Comparison of ENCODE assay signal across 2 cellular contexts in the genomic region with DNA sequence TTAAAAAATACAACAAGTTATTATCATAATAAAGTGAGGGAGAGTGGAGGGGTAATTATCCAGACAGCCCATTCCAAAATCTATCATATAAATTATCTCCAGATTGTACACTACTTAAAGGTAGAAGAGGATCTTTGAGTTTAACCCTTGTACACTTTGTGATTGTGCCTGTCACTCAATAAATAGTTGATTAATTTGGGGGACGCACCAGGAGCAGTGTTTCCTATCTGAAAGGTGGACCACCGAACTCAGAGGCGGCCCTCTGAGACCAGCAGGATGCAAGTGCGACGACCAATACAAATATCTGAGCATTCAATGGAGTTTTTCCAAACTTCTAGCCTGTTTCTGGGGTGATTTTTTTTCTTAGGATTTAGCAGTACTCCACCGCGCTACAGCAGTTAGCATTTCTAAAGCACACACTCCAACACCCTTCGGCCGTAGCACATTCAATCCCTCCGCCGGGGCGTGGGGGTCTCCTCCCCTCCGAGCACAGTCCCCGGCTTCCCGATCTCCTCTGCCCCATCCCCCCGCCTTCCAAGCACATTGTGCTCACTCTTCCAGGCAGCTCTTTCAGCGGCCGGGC.
TF ChIP-seq lines count a peak whose summit lies in the region.

No MANE protein-coding gene starts in this region.

TF ChIP-seq in endothelial cell of umbilical vein, 7 proteins besides CTCF, POLR2A, EP300 and RAD21 (continued from another document):
- TF ChIP-seq, protein P1, sequence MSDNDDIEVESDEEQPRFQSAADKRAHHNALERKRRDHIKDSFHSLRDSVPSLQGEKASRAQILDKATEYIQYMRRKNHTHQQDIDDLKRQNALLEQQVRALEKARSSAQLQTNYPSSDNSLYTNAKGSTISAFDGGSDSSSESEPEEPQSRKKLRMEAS (IDR thresholded peaks at IDR 0.05; ENCODE audit: insufficient read depth, insufficient read length) = no peak
- TF ChIP-seq EZH2 (IDR thresholded peaks at IDR 0.05; ENCODE audit: borderline replicate concordance, low read depth, low read length, severe bottlenecking) (no peak), MYC (IDR thresholded peaks at IDR 0.05; ENCODE audit: low read depth, low read length) (no peak), GATA2 (IDR thresholded peaks at IDR 0.05; ENCODE audit: insufficient read depth, insufficient read length, low read depth, low read length) (no peak)

TF ChIP-seq in GM12891, 5 proteins besides CTCF, POLR2A, EP300 and RAD21 (continued from another document):
- TF ChIP-seq PAX5 (IDR thresholded peaks at IDR 0.05; ENCODE audit: insufficient read depth, low read length, severe bottlenecking) (no peak), POU2F2 (IDR thresholded peaks at IDR 0.05; ENCODE audit: low read depth, low read length) (no peak)
